Comparison of ENCODE assay signal across 12 cellular contexts in genomic region chr10:71750124-71750841, GRCh38. TPM values are rescaled to one million over a fixed set of nuclear protein-coding genes. Genes with fewer than 3 reads are reported as not detected.
DNase-seq lines count a peak whose midpoint lies in the region; ATAC-seq and TF ChIP-seq lines count a peak whose summit lies in the region.
"Had no signal": no experiment of that assay in that cellular context is flagged by ENCODE, and none has a peak within 500 bp of the region (broad histone marks: within the 10 kb centered on the region; RNA-seq: fewer than 3 reads in every experiment).

No MANE protein-coding gene starts in this region.

- no peak for DNase-seq in activated naive CD4-positive, alpha-beta T cell treated with anti-CD3 and anti-CD28 coated beads, Interleukin-2, amount 10 ng/mL, durations not matched to agents 7 days and 5 days
- no peak for DNase-seq in activated naive CD4-positive, alpha-beta T cell treated with Interleukin-2 at 50 U/mL for 16 hours
- no peak for DNase-seq in T-helper 17 cell
- DNase-seq in heart right ventricle: no peak
- DNase-seq in NCI-H1436 (lab: John Stamatoyannopoulos, UW): no peak
- DNase-seq in cerebellum (ENCODE audit: low spot score): no peak
- DNase-seq: anterior cingulate cortex; Karpas-422; kidney glomerular epithelial cell; NK-92 treated with Interleukin-12 subunit alpha and Interleukin-12 subunit beta, amount 100 ng/mL, for 24 hours had no signal

- peaks cover 81% of the 10 kb centered on the region for H3K36me3 Mint-ChIP-seq in activated naive CD4-positive, alpha-beta T cell treated with anti-CD3 and anti-CD28 coated beads, Interleukin-2, amount 10 ng/mL, durations not matched to agents 7 days and 5 days
- peaks cover 5% of the 10 kb centered on the region for H3K36me3 Mint-ChIP-seq in T-helper 17 cell (ENCODE audit: low read depth)

- H3K36me3 ChIP-seq in heart right ventricle (peaks cover 0 to 57% (median 44%) of the 10 kb centered on the region in 9 donors), thymus (ENCODE audit: control insufficient read depth, insufficient read depth) (peaks cover 20% of the 10 kb centered on the region)

- peaks cover 98% of the 10 kb centered on the region for H3K4me1 Mint-ChIP-seq in activated naive CD4-positive, alpha-beta T cell treated with anti-CD3 and anti-CD28 coated beads, Interleukin-2, amount 10 ng/mL, durations not matched to agents 7 days and 5 days
- peaks cover 86% of the 10 kb centered on the region for H3K4me1 Mint-ChIP-seq in T-helper 17 cell

- ATAC-seq in T-helper 17 cell (no peak), heart right ventricle (no peak), HG03139 (IDR thresholded peaks at IDR 0.05; ENCODE audit: unreplicated experiment) (no peak)

- H3K27me3 Mint-ChIP-seq in activated naive CD4-positive, alpha-beta T cell treated with anti-CD3 and anti-CD28 coated beads, Interleukin-2, amount 10 ng/mL, durations not matched to agents 7 days and 5 days: no peaks in the 10 kb centered on the region
- no peaks in the 10 kb centered on the region for H3K27me3 Mint-ChIP-seq in T-helper 17 cell

- peak overlapping the region; percentile 38 for H3K4me3 Mint-ChIP-seq in activated naive CD4-positive, alpha-beta T cell treated with anti-CD3 and anti-CD28 coated beads, Interleukin-2, amount 10 ng/mL, durations not matched to agents 7 days and 5 days
- H3K4me3 Mint-ChIP-seq in T-helper 17 cell: peak overlapping the region; percentile 7

- no peaks in the 10 kb centered on the region for H3K27me3 ChIP-seq in heart right ventricle
- H3K27me3 ChIP-seq in thymus (ENCODE audit: control insufficient read depth, insufficient read depth): no peaks in the 10 kb centered on the region

- H3K4me3 ChIP-seq in heart right ventricle (no peak overlapping the region), thymus (ENCODE audit: low read length) (no peak overlapping the region)

- H3K9me3 ChIP-seq in T-helper 17 cell (ENCODE audit: control insufficient read depth, low read length, poor library complexity, severe bottlenecking) (no peaks in the 10 kb centered on the region), heart right ventricle (no peaks in the 10 kb centered on the region), thymus (ENCODE audit: control insufficient read depth) (no peaks in the 10 kb centered on the region)

- CTCF ChIA-PET in activated naive CD4-positive, alpha-beta T cell treated with anti-CD3 and anti-CD28 coated beads, Interleukin-2, amount 10 ng/mL, durations not matched to agents 7 days and 5 days (lab: Charles Lee): interaction anchor here (1.0 kb wide), 1 partner anchor 22 kb away, joined by 3 read pairs; no protein-coding TSS in a partner anchor

- peak overlapping the region in 9 of 10 donors; percentile 64 to 95 (median 89) for H3K27ac ChIP-seq in heart right ventricle
- peak overlapping the region; percentile 96 for H3K27ac ChIP-seq in thymus (ENCODE audit: low read depth)

- intact Hi-C loops in heart right ventricle (cut with DNase I): no loop called here

- H3K27ac Mint-ChIP-seq in activated naive CD4-positive, alpha-beta T cell treated with anti-CD3 and anti-CD28 coated beads, Interleukin-2, amount 10 ng/mL, durations not matched to agents 7 days and 5 days: peak overlapping the region; percentile 96
- peak overlapping the region; percentile 98 for H3K27ac Mint-ChIP-seq in T-helper 17 cell

- no peak for TF ChIP-seq CTCF in heart right ventricle (IDR thresholded peaks at IDR 0.05)

- peaks cover 43 to 100% (median 81%) of the 10 kb centered on the region in 9 donors for H3K4me1 ChIP-seq in heart right ventricle
- H3K4me1 ChIP-seq in thymus (ENCODE audit: control insufficient read depth, insufficient read depth, low read length): peaks cover 78% of the 10 kb centered on the region

- 87 to 89% methylated on average over 15 of the region's 15 CpGs for whole genome bisulfite sequencing in heart right ventricle, 2 donors
- 71% methylated on average over 15 of the region's 15 CpGs for WGBS in thymus

- H3K9me3 Mint-ChIP-seq in activated naive CD4-positive, alpha-beta T cell treated with anti-CD3 and anti-CD28 coated beads, Interleukin-2, amount 10 ng/mL, durations not matched to agents 7 days and 5 days: no peaks in the 10 kb centered on the region

RNA-seq across cellular contexts. Expression of gene VSIR, which starts 23.0 kb away (rescaled TPM):
- total RNA-seq in T-helper 17 cell (100 to 1,000 TPM; 119 to 124 TPM), heart right ventricle (100 to 1,000 TPM in 1 of 10 donors, 10 to 100 TPM in 9; 36.6 to 112 (median 69.0) TPM), cerebellum (4.7 TPM)
- polyA plus RNA-seq in heart right ventricle (100 to 1,000 TPM in 1 of 2 donors, 10 to 100 TPM in 1; 47.0 to 102 TPM), thymus (51.8 TPM)

RNA-seq across cellular contexts. Expression of gene C10orf105, which starts 30.7 kb away (rescaled TPM):
- total RNA-seq in T-helper 17 cell (under 1 TPM; 0.31 to 0.37 TPM), heart right ventricle (under 1 TPM in 5 of 10 donors, not detected in 5; 0.05 to 0.16 (median 0.07) TPM), cerebellum (1.00 TPM)
- polyA plus RNA-seq in heart right ventricle (under 1 TPM; 0.03 to 0.15 TPM), thymus (0.68 TPM)
